18 cellular contexts compared by ENCODE assay signal in genomic region chr20:19770375-19770774, GRCh38. TPM values are rescaled to one million over a fixed set of nuclear protein-coding genes. Genes with fewer than 3 reads are reported as not detected.
"Had no signal": no experiment of that assay in that cellular context is flagged by ENCODE, and none has a peak within 500 bp of the region (broad histone marks: within the 10 kb centered on the region; RNA-seq: fewer than 3 reads in every experiment).

No MANE protein-coding gene starts in this region.

- DNase-seq: activated CD4-positive, alpha-beta T cell treated with anti-CD3 and anti-CD28 coated beads, Interleukin-2, amount 50 U/mL, for 48 hours; activated naive CD4-positive, alpha-beta T cell treated with Interleukin-2 at 50 U/mL for 16 hours; aorta; dermis blood vessel endothelial cell; effector memory CD8-positive, alpha-beta T cell; gastrocnemius medialis; kidney glomerular epithelial cell; lower lobe of right lung; naive thymus-derived CD4-positive, alpha-beta T cell; stimulated activated CD4-positive, alpha-beta T cell treated with anti-CD3 and anti-CD28 coated beads, Interleukin-2, amount 100 ng/mL, for 48 hours; thyroid gland had no signal

- H3K4me3 ChIP-seq: breast epithelium, gastrocnemius medialis, lower lobe of right lung, thyroid gland, vagina had no signal

- H3K36me3 ChIP-seq: breast epithelium, gastrocnemius medialis, lower lobe of right lung, thyroid gland, vagina had no signal

- H3K27ac ChIP-seq: breast epithelium, epithelial cell of prostate, lower lobe of right lung, thyroid gland, vagina, VCaP had no signal

- H3K9me3 Mint-ChIP-seq: activated T-helper 17 cell treated with anti-CD3 and anti-CD28 coated beads, Interleukin-2, amount 50 U/mL, for 72 hours; effector memory CD8-positive, alpha-beta T cell; stimulated activated memory B cell treated with anti-CD40 and anti-IgM and Interleukin-4, amounts not matched to agents 10 μg/mL and 1 μg/mL and 100 μg/mL, for 72 hours had no signal

- H3K4me3 Mint-ChIP-seq: activated T-helper 17 cell treated with anti-CD3 and anti-CD28 coated beads, Interleukin-2, amount 50 U/mL, for 72 hours; effector memory CD8-positive, alpha-beta T cell; naive thymus-derived CD4-positive, alpha-beta T cell; stimulated activated memory B cell treated with anti-CD40 and anti-IgM and Interleukin-4, amounts not matched to agents 10 μg/mL and 1 μg/mL and 100 μg/mL, for 72 hours had no signal

- H3K4me1 ChIP-seq: breast epithelium had no signal

- H3K4me1 Mint-ChIP-seq: activated T-helper 17 cell treated with anti-CD3 and anti-CD28 coated beads, Interleukin-2, amount 50 U/mL, for 72 hours had no signal

- H3K9me3 ChIP-seq: breast epithelium, gastrocnemius medialis, lower lobe of right lung, thyroid gland, vagina had no signal

- H3K27ac Mint-ChIP-seq: activated T-helper 17 cell treated with anti-CD3 and anti-CD28 coated beads, Interleukin-2, amount 50 U/mL, for 72 hours; effector memory CD8-positive, alpha-beta T cell; naive thymus-derived CD4-positive, alpha-beta T cell; stimulated activated memory B cell treated with anti-CD40 and anti-IgM and Interleukin-4, amounts not matched to agents 10 μg/mL and 1 μg/mL and 100 μg/mL, for 72 hours had no signal

- H3K36me3 Mint-ChIP-seq: naive thymus-derived CD4-positive, alpha-beta T cell; stimulated activated memory B cell treated with anti-CD40 and anti-IgM and Interleukin-4, amounts not matched to agents 10 μg/mL and 1 μg/mL and 100 μg/mL, for 72 hours had no signal

RNA-seq across cellular contexts. Expression of gene RIN2, which starts 12.3 kb away (rescaled TPM):
- total RNA-seq: activated T-helper 17 cell treated with anti-CD3 and anti-CD28 coated beads, Interleukin-2, amount 50 U/mL, for 72 hours; T-helper 1 cell treated with Interleukin-12 subunit alpha and Interleukin-12 subunit beta and Interleukin-4 antibody, amounts not matched to agents 30 ng/mL and 1 ng/mL, for 36 hours had no signal
- polyA plus RNA-seq: naive thymus-derived CD4-positive, alpha-beta T cell had no signal
